In genomic region chrX:32642283-32642682, GRCh38 we compare ENCODE assay signal across 27 cellular contexts.
"Had no signal": no experiment of that assay in that cellular context is flagged by ENCODE, and none has a peak within 500 bp of the region (broad histone marks: within the 10 kb centered on the region; RNA-seq: fewer than 3 reads in every experiment).

No MANE protein-coding gene starts in this region.

- H3K27me3 Mint-ChIP-seq: dendritic cell treated with granulocyte-macrophage colony-stimulating factor and Interleukin-4, amounts not matched to agents 40 ng/mL and 50 ng/mL, for 4 days; effector memory CD8-positive, alpha-beta T cell had no signal

- H3K27me3 ChIP-seq: colonic mucosa, esophagus muscularis mucosa, esophagus squamous epithelium, foreskin keratinocyte, gastrocnemius medialis, gastroesophageal sphincter, heart left ventricle, heart right ventricle had no signal

- H3K36me3 ChIP-seq: colonic mucosa, esophagus muscularis mucosa, esophagus squamous epithelium, gastrocnemius medialis, gastroesophageal sphincter had no signal

- H3K4me3 ChIP-seq: colonic mucosa, coronary artery, dorsolateral prefrontal cortex, esophagus muscularis mucosa, esophagus squamous epithelium, gastrocnemius medialis, gastroesophageal sphincter, heart left ventricle, heart right ventricle had no signal

- H3K9me3 ChIP-seq: colonic mucosa, esophagus muscularis mucosa, esophagus squamous epithelium, gastrocnemius medialis, gastroesophageal sphincter, heart left ventricle, heart right ventricle had no signal

- H3K4me1 ChIP-seq: colonic mucosa, esophagus muscularis mucosa, esophagus squamous epithelium, foreskin keratinocyte, gastrocnemius medialis, gastroesophageal sphincter, heart left ventricle, heart right ventricle had no signal

- DNase-seq: colonic mucosa; cortex of kidney; dermis blood vessel endothelial cell; dorsolateral prefrontal cortex; effector CD4-positive, alpha-beta T cell; effector CD8-positive, alpha-beta T cell; effector memory CD4-positive, alpha-beta T cell; effector memory CD8-positive, alpha-beta T cell; endodermal cell; erythroblast; esophagus squamous epithelium; foreskin fibroblast; foreskin keratinocyte; foreskin melanocyte; gastrocnemius medialis; glutamatergic neuron; head of caudate nucleus; heart left ventricle; heart right ventricle had no signal

- H3K27ac ChIP-seq: colonic mucosa, coronary artery, dorsolateral prefrontal cortex, epithelial cell of prostate, esophagus muscularis mucosa, esophagus squamous epithelium, foreskin keratinocyte, gastrocnemius medialis, gastroesophageal sphincter, heart left ventricle, heart right ventricle had no signal

- H3K4me3 Mint-ChIP-seq: dendritic cell treated with granulocyte-macrophage colony-stimulating factor and Interleukin-4, amounts not matched to agents 40 ng/mL and 50 ng/mL, for 4 days; effector memory CD8-positive, alpha-beta T cell; endodermal cell had no signal

- FAIRE-seq: endometrium, endothelial cell of umbilical vein, frontal cortex had no signal

- H3K27ac Mint-ChIP-seq: dendritic cell treated with granulocyte-macrophage colony-stimulating factor and Interleukin-4, amounts not matched to agents 40 ng/mL and 50 ng/mL, for 4 days; effector memory CD8-positive, alpha-beta T cell; endodermal cell had no signal

- H3K9me3 Mint-ChIP-seq: dendritic cell treated with granulocyte-macrophage colony-stimulating factor and Interleukin-4, amounts not matched to agents 40 ng/mL and 50 ng/mL, for 4 days; endodermal cell had no signal
